Comparison of ENCODE assay signal across 8 cellular contexts in the genomic region with DNA sequence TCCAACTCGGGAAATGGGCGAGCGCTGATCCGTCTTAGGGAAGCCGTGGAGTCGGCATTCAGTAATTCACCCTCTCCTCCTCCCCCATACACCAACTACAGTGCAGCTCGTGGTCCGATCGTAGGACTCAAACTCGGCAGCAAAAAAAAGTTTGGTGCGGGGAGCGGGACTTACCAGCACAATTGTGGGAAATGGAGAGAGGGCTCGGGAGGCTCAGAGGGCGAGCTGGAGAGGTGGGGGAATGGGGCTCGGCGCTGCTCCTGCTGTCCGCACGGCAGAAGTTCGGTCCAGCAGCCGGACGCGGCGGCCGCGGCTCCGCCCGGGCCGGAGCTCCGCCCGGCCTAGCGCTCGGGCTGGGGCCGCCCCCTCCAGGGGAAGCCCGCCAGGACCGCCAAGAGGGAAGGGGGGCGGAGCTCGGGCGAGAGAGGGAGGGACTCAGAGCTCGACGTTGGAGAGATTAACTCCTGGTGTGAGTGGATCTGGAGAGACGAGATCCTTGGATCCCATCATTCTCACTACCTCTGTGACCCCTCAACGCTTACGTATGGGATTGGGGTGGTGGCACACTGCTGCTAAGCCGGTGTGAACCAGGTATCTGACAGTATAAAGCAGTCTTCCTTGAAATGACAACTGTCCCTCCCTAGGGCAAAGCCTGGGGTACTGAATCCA. TPM values are rescaled to one million over a fixed set of nuclear protein-coding genes. Genes with fewer than 3 reads are reported as not detected.
A peak's percentile ranks its signal among the peaks of the same experiment; 100 is the strongest.
DNase-seq lines count a peak whose midpoint lies in the region; ATAC-seq and TF ChIP-seq lines count a peak whose summit lies in the region.

No MANE protein-coding gene starts in this region.

- H3K9ac ChIP-seq in BLaER1 treated with 17β-estradiol and CSF1 and Interleukin-3, amounts not matched to agents 10 nM and 100 nM = peak overlapping the region; percentile 67 to 88 (median 81)

- WGBS in lower leg skin, 2 donors = 0 to 1% methylated on average over 42 to 44 of the region's 44 CpGs

- H3K4me1 ChIP-seq in BLaER1 treated with 17β-estradiol and CSF1 and Interleukin-3, amounts not matched to agents 10 nM and 100 nM = peaks cover 9 to 29% (median 26%) of the 10 kb centered on the region in 10 experiments

- peak overlapping the region; percentile 67 to 88 (median 78) for H3K4me3 ChIP-seq in BLaER1 treated with 17β-estradiol and CSF1 and Interleukin-3, amounts not matched to agents 10 nM and 100 nM
- peak overlapping the region; percentile 56 to 97 (median 80) for H3K4me3 ChIP-seq in dorsolateral prefrontal cortex
- peak overlapping the region; percentile 74 for H3K4me3 ChIP-seq in lower leg skin (ENCODE audit: low read depth, poor library complexity, severe bottlenecking)

- H3K4me2 ChIP-seq in BLaER1 treated with 17β-estradiol and CSF1 and Interleukin-3, amounts not matched to agents 10 nM and 100 nM = peak overlapping the region; percentile 65 to 88 (median 84)

- peak; percentile 68 for ATAC-seq in GM19324 (IDR thresholded peaks at IDR 0.05; ENCODE audit: low FRiP score, unreplicated experiment)
- ATAC-seq in HG03460 (IDR thresholded peaks at IDR 0.05; ENCODE audit: unreplicated experiment) = peak; percentile 69

- intact Hi-C loops in dorsolateral prefrontal cortex (cut with DNase I) (loop anchor here (1.0 to 5.0 kb wide), 4 partner anchors 11 to 53 kb away; partner anchors contain the start of genes ITGA10 (in 1 of the 2), NUDT17 (in 1 of the 2), POLR3C (in 1 of the 2) and RNF115 (in 1 of the 2)), lower leg skin (cut with DNase I; ENCODE audit: low total_unique reads) (no loop called here)

- peaks cover 0 to 6% (median 0%) of the 10 kb centered on the region in 11 experiments; a peak in 2 of 22 replicates for H4K20me1 ChIP-seq in BLaER1 treated with 17β-estradiol and CSF1 and Interleukin-3, amounts not matched to agents 10 nM and 100 nM

- peak; percentile 94 for DNase-seq in NCI-H69 (lab: John Stamatoyannopoulos, UW)
- peak; percentile 62 to 65 for DNase-seq in activated CD4-positive, alpha-beta T cell treated with anti-CD3 and anti-CD28 coated beads, Interleukin-2, amount 50 U/mL, for 4 hours
- DNase-seq in dorsolateral prefrontal cortex = peak; percentile 64 to 89 (median 78)
- DNase-seq in lower leg skin (ENCODE audit: low spot score in 2 of 2) = peak; percentile 90 to 98
- peak; percentile 29 to 64 (median 48) for DNase-seq in stimulated activated CD4-positive, alpha-beta T cell treated with anti-CD3 and anti-CD28 coated beads, TNF-alpha, amount 100 ng/mL, for 1 hour (ENCODE audit: low read depth in 3 of 3, low spot score in 1 of 3)

- TF ChIP-seq CTCF in dorsolateral prefrontal cortex (IDR thresholded peaks at IDR 0.05 in 54 of 56, conservative IDR thresholded peaks at IDR 0.05 in 2 of 56; ENCODE audit: low read depth in 1 of 56, partially characterized antibody in 56 of 56) = peak in 12 of 56 donors; percentile 1 to 44 (median 16)
- no peak for TF ChIP-seq CTCF in lower leg skin (IDR thresholded peaks at IDR 0.05)

- H3K9me3 ChIP-seq in BLaER1 treated with 17β-estradiol and CSF1 and Interleukin-3, amounts not matched to agents 10 nM and 100 nM (replicated peaks in 1 of 11) = no peaks in the 10 kb centered on the region

- H3K27me3 ChIP-seq in BLaER1 treated with 17β-estradiol and CSF1 and Interleukin-3, amounts not matched to agents 10 nM and 100 nM = no peaks in the 10 kb centered on the region
- H3K27me3 ChIP-seq in dorsolateral prefrontal cortex = no peaks in the 10 kb centered on the region

- peaks cover 20 to 28% (median 23%) of the 10 kb centered on the region in 11 experiments; a peak in 21 of 22 replicates for H3K36me3 ChIP-seq in BLaER1 treated with 17β-estradiol and CSF1 and Interleukin-3, amounts not matched to agents 10 nM and 100 nM

- TF ChIP-seq POLR2A in lower leg skin (IDR thresholded peaks at IDR 0.05) = no peak

- H3K27ac ChIP-seq in BLaER1 treated with 17β-estradiol and CSF1 and Interleukin-3, amounts not matched to agents 10 nM and 100 nM = peak overlapping the region; percentile 40 to 85 (median 79); a peak in 21 of 22 replicates
- peak overlapping the region in 58 of 59 donors; percentile 63 to 96 (median 89) for H3K27ac ChIP-seq in dorsolateral prefrontal cortex

RNA-seq across cellular contexts. Expression of gene PIAS3, which starts 0.7 kb away (rescaled TPM):
- total RNA-seq in dorsolateral prefrontal cortex (10 to 100 TPM; 21.8 to 43.6 (median 31.9) TPM), lower leg skin (10 to 100 TPM; 22.8 to 47.7 (median 33.0) TPM)

RNA-seq across cellular contexts. Expression of gene NUDT17, which starts 14.2 kb away (rescaled TPM):
- total RNA-seq in dorsolateral prefrontal cortex (10 to 100 TPM in 1 of 120 experiments, 1 to 10 TPM in 119; 2.6 to 10.1 (median 5.5) TPM), lower leg skin (1 to 10 TPM in 3 of 4 donors, under 1 TPM in 1; 0.25 to 5.0 (median 2.5) TPM)

RNA-seq across cellular contexts. Expression of gene ANKRD35, which starts 26.0 kb away (rescaled TPM):
- total RNA-seq in dorsolateral prefrontal cortex = 10 to 100 TPM in 13 of 120 experiments, 1 to 10 TPM in 107; 2.2 to 12.7 (median 7.2) TPM
- total RNA-seq in lower leg skin = 10 to 100 TPM; 32.2 to 68.6 (median 48.4) TPM

RNA-seq across cellular contexts. Expression of gene POLR3C, which starts 35.6 kb away (rescaled TPM):
- total RNA-seq in dorsolateral prefrontal cortex (10 to 100 TPM; 17.3 to 35.6 (median 26.6) TPM), lower leg skin (10 to 100 TPM; 25.1 to 31.3 (median 27.0) TPM)

RNA-seq across cellular contexts. Expression of gene RNF115, which starts 35.7 kb away (rescaled TPM):
- total RNA-seq in dorsolateral prefrontal cortex (10 to 100 TPM; 20.5 to 38.6 (median 29.2) TPM), lower leg skin (10 to 100 TPM in 2 of 4 donors, 1 to 10 TPM in 2; 7.0 to 12.8 (median 9.3) TPM)

Comparison
In these comparisons a context has a peak if more than half of its experiments do, and no peak if none do; other contexts are left out.
1. Peak in every context shown above with its lines: DNase-seq, ATAC-seq, H3K4me3 ChIP-seq and H3K27ac ChIP-seq.